3 cellular contexts compared by ENCODE assay signal in genomic region chr4:118782886-118783285, GRCh38. TPM values are rescaled to one million over a fixed set of nuclear protein-coding genes. Genes with fewer than 3 reads are reported as not detected.
DNase-seq lines count a peak whose midpoint lies in the region; TF ChIP-seq lines count a peak whose summit lies in the region.
"Not testable (repeated sequence)": the region's sequence is repeated elsewhere in the genome, so short reads cannot be mapped to it uniquely, and the experiment has no call there.

No MANE protein-coding gene starts in this region.

- TF ChIP-seq CTCF in HFFc6 (IDR thresholded peaks at IDR 0.05); chondrocyte (IDR thresholded peaks at IDR 0.05); endothelial cell (IDR thresholded peaks at IDR 0.05; ENCODE audit: unreplicated experiment): not testable (repeated sequence)

- peaks cover 79% of the 10 kb centered on the region for H3K36me3 Mint-ChIP-seq in HFFc6 (ENCODE audit: low read depth)
- H3K36me3 Mint-ChIP-seq in chondrocyte (ENCODE audit: low read depth) = peaks cover 38% of the 10 kb centered on the region
- H3K36me3 Mint-ChIP-seq in endothelial cell (ENCODE audit: low read depth, unreplicated experiment) = peaks cover 46% of the 10 kb centered on the region

- not testable (repeated sequence) for H3K4me3 Mint-ChIP-seq in HFFc6
- H3K4me3 Mint-ChIP-seq in chondrocyte (ENCODE audit: unreplicated experiment) (peak overlapping the region; percentile 10), endothelial cell (ENCODE audit: unreplicated experiment) (peak overlapping the region; percentile 81)

- H3K27me3 Mint-ChIP-seq in HFFc6 (ENCODE audit: insufficient read depth); chondrocyte (ENCODE audit: low read depth); endothelial cell (ENCODE audit: unreplicated experiment): not testable (repeated sequence)

- not testable (repeated sequence) for DNase-seq in HFFc6; chondrocyte (ENCODE audit: low spot score); endothelial cell (ENCODE audit: low spot score)

- H3K4me1 Mint-ChIP-seq in HFFc6 (ENCODE audit: low read depth) = peaks cover 72% of the 10 kb centered on the region
- peaks cover 37% of the 10 kb centered on the region for H3K4me1 Mint-ChIP-seq in chondrocyte (ENCODE audit: low read depth)
- not testable (repeated sequence) for H3K4me1 Mint-ChIP-seq in endothelial cell (ENCODE audit: unreplicated experiment)

- H3K9me3 Mint-ChIP-seq in HFFc6 = peaks cover 29% of the 10 kb centered on the region
- peaks cover 17% of the 10 kb centered on the region for H3K9me3 Mint-ChIP-seq in chondrocyte (ENCODE audit: low read depth)
- H3K9me3 Mint-ChIP-seq in endothelial cell (ENCODE audit: unreplicated experiment) = not testable (repeated sequence)

- H3K27ac Mint-ChIP-seq in HFFc6 = peak overlapping the region; percentile 51; the same call in 1 of the 2 replicates
- H3K27ac Mint-ChIP-seq in chondrocyte (ENCODE audit: unreplicated experiment); endothelial cell (ENCODE audit: unreplicated experiment): not testable (repeated sequence)

RNA-seq across cellular contexts. Expression of gene SEC24D, which starts 53.0 kb away (rescaled TPM):
- 100 to 1,000 TPM; 164 to 198 (median 183) TPM for total RNA-seq in HFFc6 (2021; fragmentation: NEBNext Ultra II Directional; extraction: Animal tissue kit (Norgen Biotek cat#: 25700))
- 204 to 245 TPM (median 208 TPM) in 3 replicates for total RNA-seq in chondrocyte
- 70.4 TPM for total RNA-seq in endothelial cell (ENCODE audit: unreplicated experiment)
